ENCODE assay signal across 10 cellular contexts in genomic region chr2:171260471-171261424, GRCh38.
DNase-seq lines count a peak whose midpoint lies in the region; ATAC-seq and TF ChIP-seq lines count a peak whose summit lies in the region.
"Had no signal": no experiment of that assay in that cellular context is flagged by ENCODE, and none has a peak within 500 bp of the region (broad histone marks: within the 10 kb centered on the region; RNA-seq: fewer than 3 reads in every experiment).

No MANE protein-coding gene starts in this region.

- H2AFZ ChIP-seq in GM23338 (no peak overlapping the region), PC-9 (peak overlapping the region; percentile 66)

- POLR2A ChIA-PET in PC-9 (lab: Charles Lee; ENCODE audit: unreplicated experiment), result interaction anchor here (0.7 kb wide), 1 partner anchor 101 kb away, joined by 4 read pairs; no protein-coding TSS in a partner anchor

- H3K36me3 Mint-ChIP-seq in GM23338 (ENCODE audit: low read depth) (no peaks in the 10 kb centered on the region), endodermal cell (ENCODE audit: low read depth) (no peaks in the 10 kb centered on the region)

- H3K9me2 ChIP-seq in GM23338 (ENCODE audit: insufficient read depth) (no peaks in the 10 kb centered on the region), PC-9 (ENCODE audit: insufficient read depth) (no peaks in the 10 kb centered on the region)

- H4K20me1 ChIP-seq in BLaER1 (no peaks in the 10 kb centered on the region), GM23338 (replicated peaks; ENCODE audit: insufficient read depth) (no peaks in the 10 kb centered on the region), PC-9 (ENCODE audit: insufficient read depth) (no peaks in the 10 kb centered on the region)

- WGBS in endodermal cell (ENCODE audit: insufficient coverage in 1 of 2, insufficient read length in 1 of 2), 2 experiments, result 36 to 61% methylated on average over 4 to 5 of the region's 6 CpGs

- H3K4me1 Mint-ChIP-seq in GM23338, result peaks cover 24% of the 10 kb centered on the region
- H3K4me1 Mint-ChIP-seq in endodermal cell, result peaks cover 38% of the 10 kb centered on the region

- BruUV-seq in PC-9 (replicated peaks; lab: Mats Ljungman, UMichigan), result no TSS peak

- H3K9me3 Mint-ChIP-seq in GM23338 (peaks cover 4% of the 10 kb centered on the region; the same call in 2 of the 3 replicates), endodermal cell (peaks cover 15% of the 10 kb centered on the region)

- H3K36me3 ChIP-seq in BLaER1 (no peaks in the 10 kb centered on the region), GM23338 (ENCODE audit: insufficient read depth) (no peaks in the 10 kb centered on the region), PC-9 (ENCODE audit: low read depth) (no peaks in the 10 kb centered on the region), endodermal cell (ENCODE audit: control insufficient read depth, insufficient read depth, low read length) (no peaks in the 10 kb centered on the region)

- H3K4me3 ChIP-seq in BLaER1, result no peak overlapping the region
- H3K4me3 ChIP-seq in GM23338, result no peak overlapping the region
- no peak overlapping the region for H3K4me3 ChIP-seq in PC-9
- H3K4me3 ChIP-seq in endodermal cell (ENCODE audit: low read length), result peak overlapping the region; percentile 58
- H3K4me3 ChIP-seq: lung had no signal

- H3K27me3 ChIP-seq in BLaER1, result no peaks in the 10 kb centered on the region
- H3K27me3 ChIP-seq in GM23338 (ENCODE audit: insufficient read depth), result no peaks in the 10 kb centered on the region
- no peaks in the 10 kb centered on the region for H3K27me3 ChIP-seq in PC-9 (ENCODE audit: insufficient read depth, low read depth)
- H3K27me3 ChIP-seq in endodermal cell (ENCODE audit: control insufficient read depth, insufficient read depth, low read length, poor library complexity, severe bottlenecking), result no peaks in the 10 kb centered on the region

- ATAC-seq in GM23338 (peak; percentile 95), GM18867 (IDR thresholded peaks at IDR 0.05; ENCODE audit: unreplicated experiment) (no peak), GM21576 (IDR thresholded peaks at IDR 0.05; ENCODE audit: unreplicated experiment) (no peak)

- H3K79me2 ChIP-seq in GM23338 (replicated peaks; ENCODE audit: insufficient read depth) (no peaks in the 10 kb centered on the region), PC-9 (ENCODE audit: low read depth) (no peaks in the 10 kb centered on the region)

- peak overlapping the region; percentile 33 for H3K4me2 ChIP-seq in BLaER1
- 0 out of 2 replicates have a peak overlapping the region, but pooled peaks have one; percentile 4 for H3K4me2 ChIP-seq in GM23338
- H3K4me2 ChIP-seq in PC-9, result peak overlapping the region; percentile 58

- TF ChIP-seq CTCF in GM23338 (conservative IDR thresholded peaks at IDR 0.05; ENCODE audit: low read depth in 2 of 2) (peak in 1 of 2 experiments; percentile 37; a peak in 1 of 4 replicates), PC-9 (conservative IDR thresholded peaks at IDR 0.05) (no peak), endodermal cell (conservative IDR thresholded peaks at IDR 0.05) (no peak)

- H3K27ac ChIP-seq in BLaER1 (0 out of 2 replicates have a peak overlapping the region, but pooled peaks have one; percentile 15), GM23338 (ENCODE audit: low read depth) (peak overlapping the region; percentile 72), PC-9 (peak overlapping the region; percentile 59), endodermal cell (ENCODE audit: low read depth, low read length) (no peak overlapping the region)

- H3K27me3 Mint-ChIP-seq in GM23338 (ENCODE audit: insufficient read depth, low read depth, poor library complexity) (no peaks in the 10 kb centered on the region), endodermal cell (ENCODE audit: insufficient read depth) (no peaks in the 10 kb centered on the region)

- intact Hi-C loops in PC-9 (cut with micrococcal nuclease; ENCODE audit: unreplicated experiment), result no loop called here

- CTCF ChIA-PET in PC-9 (lab: Charles Lee), result no interaction called here

- H3F3A ChIP-seq in GM23338 (replicated peaks; ENCODE audit: low read depth) (no peaks in the 10 kb centered on the region; the same call in 1 of the 2 replicates), PC-9 (ENCODE audit: insufficient read depth, low read depth) (peaks cover 12% of the 10 kb centered on the region)

- H3K4me3 Mint-ChIP-seq in GM23338, result peak overlapping the region; percentile 46
- peak overlapping the region; percentile 12 for H3K4me3 Mint-ChIP-seq in endodermal cell

- peaks cover 10% of the 10 kb centered on the region for H3K9me3 ChIP-seq in BLaER1
- no peaks in the 10 kb centered on the region; the same call in 1 of the 2 replicates for H3K9me3 ChIP-seq in PC-9 (ENCODE audit: insufficient read depth, low read depth)
- no peaks in the 10 kb centered on the region for H3K9me3 ChIP-seq in endodermal cell (ENCODE audit: control insufficient read depth, low read length)

- DNase-seq in GM23338 (ENCODE audit: low spot score) (peak; percentile 80), PC-9 (peak in 1 of 2 experiments; percentile 51), endodermal cell (peak; percentile 89), kidney tubule cell (ENCODE audit: low spot score) (no peak), DMS53 treated with DMSO at 0.1 percent for 48 hours (lab: John Stamatoyannopoulos, UW; ENCODE audit: unreplicated experiment) (no peak)
- DNase-seq: NCI-H1417 treated with DMSO at 0.1 percent for 48 hours had no signal

- H3K9ac ChIP-seq in BLaER1 (no peak overlapping the region), endodermal cell (ENCODE audit: extremely low read depth, low read length, poor library complexity, severe bottlenecking) (no peak overlapping the region)

- H3K27ac Mint-ChIP-seq in GM23338 (peak overlapping the region; percentile 97), endodermal cell (peak overlapping the region; percentile 92)

- peaks cover 10% of the 10 kb centered on the region for H3K4me1 ChIP-seq in BLaER1
- peaks cover 14% of the 10 kb centered on the region for H3K4me1 ChIP-seq in GM23338 (ENCODE audit: insufficient read depth)
- H3K4me1 ChIP-seq in PC-9 (replicated peaks; ENCODE audit: insufficient read depth), result peaks cover 13% of the 10 kb centered on the region
- peaks cover 6% of the 10 kb centered on the region for H3K4me1 ChIP-seq in endodermal cell (ENCODE audit: control insufficient read depth, insufficient read depth, low read length)

TF ChIP-seq in GM23338, 12 proteins besides CTCF, POLR2A, EP300 and RAD21 (continues in another document):
- TF ChIP-seq NANOG (IDR thresholded peaks at IDR 0.05; ENCODE audit: borderline replicate concordance), result peak; percentile 45; the same call in 1 of the 2 replicates
- no peak for TF ChIP-seq POLR2AphosphoS5 (IDR thresholded peaks at IDR 0.05; ENCODE audit: low read depth)
- TF ChIP-seq CREB1 (CRISPR knock-in tag; IDR thresholded peaks at IDR 0.05; ENCODE audit: low read depth), result no peak
- no peak for TF ChIP-seq STAT1 (IDR thresholded peaks at IDR 0.05; ENCODE audit: unreplicated experiment)
- TF ChIP-seq, protein P1, sequence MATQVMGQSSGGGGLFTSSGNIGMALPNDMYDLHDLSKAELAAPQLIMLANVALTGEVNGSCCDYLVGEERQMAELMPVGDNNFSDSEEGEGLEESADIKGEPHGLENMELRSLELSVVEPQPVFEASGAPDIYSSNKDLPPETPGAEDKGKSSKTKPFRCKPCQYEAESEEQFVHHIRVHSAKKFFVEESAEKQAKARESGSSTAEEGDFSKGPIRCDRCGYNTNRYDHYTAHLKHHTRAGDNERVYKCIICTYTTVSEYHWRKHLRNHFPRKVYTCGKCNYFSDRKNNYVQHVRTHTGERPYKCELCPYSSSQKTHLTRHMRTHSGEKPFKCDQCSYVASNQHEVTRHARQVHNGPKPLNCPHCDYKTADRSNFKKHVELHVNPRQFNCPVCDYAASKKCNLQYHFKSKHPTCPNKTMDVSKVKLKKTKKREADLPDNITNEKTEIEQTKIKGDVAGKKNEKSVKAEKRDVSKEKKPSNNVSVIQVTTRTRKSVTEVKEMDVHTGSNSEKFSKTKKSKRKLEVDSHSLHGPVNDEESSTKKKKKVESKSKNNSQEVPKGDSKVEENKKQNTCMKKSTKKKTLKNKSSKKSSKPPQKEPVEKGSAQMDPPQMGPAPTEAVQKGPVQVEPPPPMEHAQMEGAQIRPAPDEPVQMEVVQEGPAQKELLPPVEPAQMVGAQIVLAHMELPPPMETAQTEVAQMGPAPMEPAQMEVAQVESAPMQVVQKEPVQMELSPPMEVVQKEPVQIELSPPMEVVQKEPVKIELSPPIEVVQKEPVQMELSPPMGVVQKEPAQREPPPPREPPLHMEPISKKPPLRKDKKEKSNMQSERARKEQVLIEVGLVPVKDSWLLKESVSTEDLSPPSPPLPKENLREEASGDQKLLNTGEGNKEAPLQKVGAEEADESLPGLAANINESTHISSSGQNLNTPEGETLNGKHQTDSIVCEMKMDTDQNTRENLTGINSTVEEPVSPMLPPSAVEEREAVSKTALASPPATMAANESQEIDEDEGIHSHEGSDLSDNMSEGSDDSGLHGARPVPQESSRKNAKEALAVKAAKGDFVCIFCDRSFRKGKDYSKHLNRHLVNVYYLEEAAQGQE (IDR thresholded peaks at IDR 0.05; ENCODE audit: unreplicated experiment), result no peak
- TF ChIP-seq ZNF331 (CRISPR knock-in tag; IDR thresholded peaks at IDR 0.05; ENCODE audit: low read depth), result no peak
- no peak for TF ChIP-seq ZNF114 (CRISPR knock-in tag; IDR thresholded peaks at IDR 0.05)
- TF ChIP-seq ETS1 (IDR thresholded peaks at IDR 0.05), result no peak

Comparison
In these comparisons a context has a peak if more than half of its experiments do, and no peak if none do; other contexts are left out.
1. H3K4me2 ChIP-seq: peak in every context shown above with its lines; median percentile 58 in PC-9; 33 in BLaER1; 4 in GM23338.
2. DNase-seq: peak in GM23338 (single experiment) and endodermal cell (single experiment); none in kidney tubule cell (single experiment) and DMS53 treated with DMSO at 0.1 percent for 48 hours (single experiment).